In the genomic region with DNA sequence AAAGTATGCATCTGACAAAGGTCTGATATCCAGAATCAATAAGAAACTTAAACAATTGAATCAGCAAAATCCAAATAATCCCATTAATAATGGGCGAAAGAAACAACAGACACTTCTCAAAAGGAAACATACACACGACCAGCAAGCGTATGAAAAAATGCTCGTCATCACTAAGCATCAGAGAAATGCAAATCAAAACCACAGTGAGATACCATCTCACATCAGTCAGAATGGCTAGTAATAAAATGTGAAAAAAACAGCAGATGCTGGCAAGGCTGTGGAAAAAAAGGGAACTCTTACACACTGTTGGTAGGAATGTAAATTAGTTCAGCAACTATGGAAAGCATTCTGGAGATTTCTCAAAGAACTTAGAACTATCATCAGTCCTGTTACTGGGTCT, we compare ENCODE assay signal across 23 cellular contexts.
DNase-seq lines count a peak whose midpoint lies in the region; ATAC-seq and TF ChIP-seq lines count a peak whose summit lies in the region.
"Had no signal": no experiment of that assay in that cellular context is flagged by ENCODE, and none has a peak within 500 bp of the region (broad histone marks: within the 10 kb centered on the region; RNA-seq: fewer than 3 reads in every experiment).

No MANE protein-coding gene starts in this region.

- no peaks in the 10 kb centered on the region for H3K9me3 ChIP-seq in upper lobe of right lung
- H3K9me3 ChIP-seq: SJSA1 had no signal

- H3K4me3 ChIP-seq in fibroblast of villous mesenchyme (ENCODE audit: low read depth, low read length) (no peak overlapping the region), upper lobe of right lung (no peak overlapping the region)
- H3K4me3 ChIP-seq: SJSA1 had no signal

- intact Hi-C loops in upper lobe of right lung (cut with DNase I), result no loop called here

- no peaks in the 10 kb centered on the region for H3K36me3 ChIP-seq in upper lobe of right lung
- H3K36me3 ChIP-seq: SJSA1 had no signal

- no peaks in the 10 kb centered on the region for H3K4me1 ChIP-seq in upper lobe of right lung
- H3K4me1 ChIP-seq: SJSA1 had no signal

- no peak for TF ChIP-seq CTCF in fibroblast of villous mesenchyme (IDR thresholded peaks at IDR 0.05; ENCODE audit: insufficient read depth, low read depth, low read length)
- TF ChIP-seq CTCF in upper lobe of right lung (IDR thresholded peaks at IDR 0.05), result no peak

- DNase-seq in fibroblast of villous mesenchyme (ENCODE audit: low read depth) (peak; percentile 16), upper lobe of right lung (no peak), NCI-H1092 (lab: John Stamatoyannopoulos, UW) (no peak)
- DNase-seq: AML-193; C1 segment of cervical spinal cord; CD8-positive, alpha-beta T cell; DND-41; KG1; NCI-H1417; NCI-H1694 treated with DMSO at 0.1 percent for 48 hours; NCI-H2081 treated with DMSO at 0.1 percent for 48 hours; NCI-H2171 treated with DMSO at 0.1 percent for 48 hours; NCI-H524 treated with DMSO at 0.1 percent for 48 hours; OCI-M1; T-helper 9 cell had no signal

- no peak overlapping the region for H3K27ac ChIP-seq in upper lobe of right lung
- H3K27ac ChIP-seq: HL-60, SJSA1 had no signal

- H3K27me3 ChIP-seq in upper lobe of right lung, result no peaks in the 10 kb centered on the region
- H3K27me3 ChIP-seq: SJSA1 had no signal

- ATAC-seq in GM18498 (IDR thresholded peaks at IDR 0.05; ENCODE audit: unreplicated experiment) (peak; percentile 30), GM19023 (IDR thresholded peaks at IDR 0.05; ENCODE audit: unreplicated experiment) (peak; percentile 35), HG02852 (IDR thresholded peaks at IDR 0.05; ENCODE audit: unreplicated experiment) (peak; percentile 27), GM19328 (IDR thresholded peaks at IDR 0.05; ENCODE audit: unreplicated experiment) (no peak), upper lobe of right lung (no peak)
- ATAC-seq: CD8-positive, alpha-beta T cell; HepG2; Right ventricle myocardium inferior had no signal

Comparison
In these comparisons a context has a peak if more than half of its experiments do, and no peak if none do; other contexts are left out.
1. ATAC-seq: peak in GM18498 (single experiment), GM19023 (single experiment) and HG02852 (single experiment); none in GM19328 (single experiment) and upper lobe of right lung (single experiment).